In the genomic region with DNA sequence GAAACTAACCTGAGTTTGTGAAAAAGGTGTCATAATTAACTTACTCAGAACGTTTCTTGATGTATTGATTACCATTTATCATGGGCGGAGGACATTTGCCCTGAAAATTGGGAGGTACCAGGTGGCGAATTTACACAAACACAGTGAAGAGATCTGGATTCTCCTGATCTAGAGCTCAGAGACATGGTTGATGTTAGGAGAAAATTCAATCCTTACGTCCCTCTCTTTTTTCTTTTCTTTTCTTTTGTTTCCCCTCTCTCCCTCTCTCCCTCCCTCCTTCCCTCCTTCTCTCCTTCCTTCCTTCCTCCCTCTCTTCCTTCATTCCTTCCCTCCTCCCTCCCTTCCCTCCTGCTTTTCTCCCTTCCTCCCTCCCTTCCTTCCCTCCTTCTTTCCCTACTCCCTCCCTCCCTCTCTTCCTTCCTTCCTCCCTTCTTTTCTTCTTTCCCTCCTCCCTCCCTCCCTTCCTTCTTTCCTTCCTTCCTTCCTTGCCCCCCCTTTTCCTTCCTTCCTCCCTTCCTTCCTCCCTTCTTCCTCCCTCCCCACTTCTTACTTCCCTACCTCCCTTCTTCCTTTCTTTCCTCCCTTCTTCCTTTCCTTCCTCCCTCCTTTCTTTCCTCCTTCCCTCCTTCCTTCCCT, we compare ENCODE assay signal across 34 cellular contexts.
"Had no signal": no experiment of that assay in that cellular context is flagged by ENCODE, and none has a peak within 500 bp of the region (broad histone marks: within the 10 kb centered on the region; RNA-seq: fewer than 3 reads in every experiment).

No MANE protein-coding gene starts in this region.

- ATAC-seq: activated naive CD4-positive, alpha-beta T cell treated with anti-CD3 and anti-CD28 coated beads, Interleukin-2, amount 50 U/mL, for 72 hours; activated naive CD8-positive, alpha-beta T cell treated with anti-CD3 and anti-CD28 coated beads, Interleukin-2, amount 50 U/mL, for 24 hours; activated T-cell treated with anti-CD3 and anti-CD28 coated beads, Interleukin-2, amount 50 U/mL, for 4 hours; activated T-cell treated with anti-CD3 and anti-CD28 coated beads, Interleukin-2, amount 50 U/mL, for 72 hours; activated T-helper 17 cell treated with anti-CD3 and anti-CD28 coated beads, Interleukin-2, amount 50 U/mL, for 72 hours; body of pancreas had no signal

- H3K4me3 ChIP-seq: adrenal gland, ascending aorta, body of pancreas, breast epithelium, cardiac muscle cell had no signal

- DNase-seq: activated effector memory CD4-positive, alpha-beta T cell treated with anti-CD3 and anti-CD28 coated beads, Interleukin-2, amount 50 U/mL, for 16 hours; activated effector memory CD4-positive, alpha-beta T cell treated with Interleukin-2 at 50 U/mL for 16 hours; activated gamma-delta T cell; activated gamma-delta T cell treated with Interleukin-2 at 50 U/mL for 16 hours; activated naive CD4-positive, alpha-beta T cell; activated naive CD4-positive, alpha-beta T cell treated with anti-CD3 and anti-CD28 coated beads for 36 hours; activated naive CD4-positive, alpha-beta T cell treated with anti-CD3 and anti-CD28 coated beads, Interleukin-2, amount 10 ng/mL, durations not matched to agents 7 days and 5 days; activated naive CD4-positive, alpha-beta T cell treated with anti-CD3 and anti-CD28 coated beads, Interleukin-2, amount 50 U/mL, for 16 hours; activated naive CD4-positive, alpha-beta T cell treated with Interleukin-2 at 50 U/mL for 16 hours; activated naive CD8-positive, alpha-beta T cell treated with anti-CD3 and anti-CD28 coated beads for 36 hours; activated naive CD8-positive, alpha-beta T cell treated with anti-CD3 and anti-CD28 coated beads, Interleukin-2, amount 10 ng/mL, durations not matched to agents 7 days and 5 days; activated naive CD8-positive, alpha-beta T cell treated with anti-CD3 and anti-CD28 coated beads, Interleukin-2, amount 50 U/mL, for 24 hours; activated T-cell treated with anti-CD3 and anti-CD28 coated beads, Interleukin-2, amount 50 U/mL, for 1 hour; activated T-cell treated with anti-CD3 and anti-CD28 coated beads, Interleukin-2, amount 50 U/mL, for 24 hours; activated T-cell treated with anti-CD3 and anti-CD28 coated beads, Interleukin-2, amount 50 U/mL, for 4 hours; activated T-cell treated with anti-CD3 and anti-CD28 coated beads, Interleukin-2, amount 50 U/mL, for 48 hours; activated T-cell treated with anti-CD3 and anti-CD28 coated beads, Interleukin-2, amount 50 U/mL, for 72 hours; adrenal gland; amniotic stem cell; amygdala; anterior cingulate cortex; aorta; body of pancreas; brain microvascular endothelial cell; caudate nucleus; central memory CD4-positive, alpha-beta T cell; cerebellar nuclear complex had no signal

- H3K4me1 ChIP-seq: adrenal gland, ascending aorta, body of pancreas, breast epithelium had no signal

- H3K27me3 ChIP-seq: adrenal gland, ascending aorta, body of pancreas, brain microvascular endothelial cell, breast epithelium, cardiac muscle cell had no signal

- H3K36me3 ChIP-seq: adrenal gland, ascending aorta, brain microvascular endothelial cell, breast epithelium, cardiac muscle cell had no signal

- H3K27ac ChIP-seq: adrenal gland, ascending aorta, body of pancreas, brain microvascular endothelial cell, breast epithelium, cardiac muscle cell had no signal

- FAIRE-seq: astrocyte, bronchial epithelial cell had no signal

- H3K9me3 ChIP-seq: adrenal gland, ascending aorta, body of pancreas, breast epithelium had no signal
